Comparison of ENCODE assay signal across 9 cellular contexts in genomic region chr12:64696065-64696741, GRCh38.
DNase-seq lines count a peak whose midpoint lies in the region; ATAC-seq, FAIRE-seq and TF ChIP-seq lines count a peak whose summit lies in the region.
"Had no signal": no experiment of that assay in that cellular context is flagged by ENCODE, and none has a peak within 500 bp of the region (broad histone marks: within the 10 kb centered on the region; RNA-seq: fewer than 3 reads in every experiment).

No MANE protein-coding gene starts in this region.

- in situ Hi-C loops in ACHN (cut with HindIII; ENCODE audit: low pct_ligation_motif_present, low pct_unique_long_range_greater_than_20kb, low sequenced_read_pairs), result no loop called here

- H3K4me1 ChIP-seq in stomach, result peaks cover 0 to 75% (median 33%) of the 10 kb centered on the region in 4 donors

- intact Hi-C loops in stomach (cut with DNase I; ENCODE audit: low total_unique reads), result no loop called here

- no peak for TF ChIP-seq EP300 in stomach (IDR thresholded peaks at IDR 0.05)

- no peaks in the 10 kb centered on the region for H3K27me3 ChIP-seq in stomach

- H3K9me3 ChIP-seq in stomach, result no peaks in the 10 kb centered on the region

- WGBS in stomach, 5 donors, result 25 to 44% (median 32%) methylated on average over 1 of the region's 1 CpG

- ATAC-seq in SK-N-SH treated with all-trans-retinoic acid at 6 μM for 48 hours (0 out of 3 replicates have a peak, but pooled peaks have one; percentile 10), HG03139 (IDR thresholded peaks at IDR 0.05; ENCODE audit: unreplicated experiment) (no peak)

- FAIRE-seq in GM12891 (lab: Jason Lieb, UNC), result no peak
- FAIRE-seq: colon had no signal

- H3K4me3 ChIP-seq in stomach, result no peak overlapping the region

- TF ChIP-seq POLR2A in stomach (IDR thresholded peaks at IDR 0.05), result no peak
- no peak for TF ChIP-seq POLR2A in GM12891 (IDR thresholded peaks at IDR 0.05; ENCODE audit: low read depth, low read length)

- TF ChIP-seq CTCF in GM12872 (IDR thresholded peaks at IDR 0.05; ENCODE audit: insufficient read depth, low read depth, low read length) (0 out of 3 replicates have a peak, but pooled peaks have one; percentile 1), stomach (IDR thresholded peaks at IDR 0.05) (peak in 2 of 7 experiments; percentile 31 to 33)

- peak overlapping the region in 4 of 5 donors; percentile 8 to 60 (median 20) for H3K27ac ChIP-seq in stomach

- peak; percentile 67 for DNase-seq in ACHN
- DNase-seq in glomerular visceral epithelial cell (ENCODE audit: extremely low spot score), result peak; percentile 30
- DNase-seq in stomach, result no peak
- DNase-seq in iPS-NIHi7 (ENCODE audit: extremely low spot score), result no peak
- no peak for DNase-seq in GM12891 (ENCODE audit: insufficient read length, low spot score)

- peaks cover 9 to 48% (median 38%) of the 10 kb centered on the region in 4 donors for H3K36me3 ChIP-seq in stomach

TF ChIP-seq in SK-N-SH treated with all-trans-retinoic acid at 6 μM for 48 hours, 23 proteins besides CTCF, POLR2A, EP300 and RAD21:
- no peak for TF ChIP-seq ZNF70 (CRISPR knock-in tag; IDR thresholded peaks at IDR 0.05)
- no peak for TF ChIP-seq TSHZ2 (CRISPR knock-in tag; IDR thresholded peaks at IDR 0.05)
- no peak for TF ChIP-seq OSR1 (CRISPR knock-in tag; IDR thresholded peaks at IDR 0.05)
- no peak for TF ChIP-seq POU6F1 (CRISPR knock-in tag; IDR thresholded peaks at IDR 0.05; ENCODE audit: borderline replicate concordance, low read depth)
- TF ChIP-seq BACH2 (CRISPR knock-in tag; IDR thresholded peaks at IDR 0.05; ENCODE audit: borderline replicate concordance), result no peak
- TF ChIP-seq TOX (CRISPR knock-in tag; IDR thresholded peaks at IDR 0.05; ENCODE audit: borderline replicate concordance), result no peak
- no peak for TF ChIP-seq CSDC2 (CRISPR knock-in tag; IDR thresholded peaks at IDR 0.05)
- no peak for TF ChIP-seq GLIS3 (CRISPR knock-in tag; IDR thresholded peaks at IDR 0.05)
- no peak for TF ChIP-seq ZNF8 (CRISPR knock-in tag; IDR thresholded peaks at IDR 0.05)
- TF ChIP-seq ZFP3 (CRISPR knock-in tag; IDR thresholded peaks at IDR 0.05), result no peak
- no peak for TF ChIP-seq PPARA (CRISPR knock-in tag; IDR thresholded peaks at IDR 0.05; ENCODE audit: borderline replicate concordance)

TF ChIP-seq in GM12891, 5 proteins besides CTCF, POLR2A, EP300 and RAD21:
- TF ChIP-seq TAF1 (IDR thresholded peaks at IDR 0.05; ENCODE audit: low read depth, low read length), result no peak
- TF ChIP-seq PAX5 (IDR thresholded peaks at IDR 0.05; ENCODE audit: insufficient read depth, low read length, severe bottlenecking), result no peak
- TF ChIP-seq SPI1 (IDR thresholded peaks at IDR 0.05; ENCODE audit: low read depth, low read length), result no peak
- TF ChIP-seq POLR2AphosphoS5 (IDR thresholded peaks at IDR 0.05; ENCODE audit: low read depth, low read length), result no peak
- no peak for TF ChIP-seq POU2F2 (IDR thresholded peaks at IDR 0.05; ENCODE audit: low read depth, low read length)

Comparison
In these comparisons a context has a peak if more than half of its experiments do, and no peak if none do; other contexts are left out.
1. DNase-seq: peak in ACHN (single experiment) and glomerular visceral epithelial cell (single experiment); none in stomach (single experiment), iPS-NIHi7 (single experiment) and GM12891 (single experiment).